In genomic region chr12:121804417-121805111, GRCh38 we compare ENCODE assay signal across 8 cellular contexts. TPM values are rescaled to one million over a fixed set of nuclear protein-coding genes. Genes with fewer than 3 reads are reported as not detected.
A peak's percentile ranks its signal among the peaks of the same experiment; 100 is the strongest.
DNase-seq lines count a peak whose midpoint lies in the region; ATAC-seq and TF ChIP-seq lines count a peak whose summit lies in the region.

No MANE protein-coding gene starts in this region.

- DNase-seq in DMS 273 (lab: John Stamatoyannopoulos, UW; ENCODE audit: unreplicated experiment): peak; percentile 60
- DNase-seq in DMS 273 treated with DMSO at 0.1 percent for 48 hours (lab: John Stamatoyannopoulos, UW): no peak
- peak; percentile 16 for DNase-seq in NOMO-1 treated with DMSO at 0.1 percent for 48 hours (lab: John Stamatoyannopoulos, UW; ENCODE audit: unreplicated experiment)
- peak; percentile 68 for DNase-seq in activated naive CD4-positive, alpha-beta T cell treated with Interleukin-2 at 50 U/mL for 16 hours
- DNase-seq in heart left ventricle: peak in 3 of 5 donors; percentile 29 to 77 (median 50)
- peak; percentile 34 to 66 for DNase-seq in psoas muscle
- DNase-seq in islet precursor cell: no peak

- no peak for TF ChIP-seq POLR2A in heart left ventricle (IDR thresholded peaks at IDR 0.05)

- 0 to 1% (median 0%) methylated on average over 7 to 63 of the region's 63 CpGs for WGBS in heart left ventricle, 4 donors
- 1% methylated on average over 38 to 63 of the region's 63 CpGs for WGBS in psoas muscle, 3 donors

- peak overlapping the region; percentile 90 to 100 (median 100) for H3K27ac ChIP-seq in heart left ventricle
- peak overlapping the region; percentile 100 for H3K27ac ChIP-seq in psoas muscle

- intact Hi-C loops in heart left ventricle (cut with DNase I) (no loop called here), psoas muscle (cut with DNase I) (no loop called here)

- H3K4me1 ChIP-seq in heart left ventricle: peaks cover 5 to 51% (median 22%) of the 10 kb centered on the region in 12 donors
- peaks cover 24% of the 10 kb centered on the region for H3K4me1 ChIP-seq in psoas muscle

- no peaks in the 10 kb centered on the region for H3K9me3 ChIP-seq in heart left ventricle
- no peaks in the 10 kb centered on the region for H3K9me3 ChIP-seq in psoas muscle

- no peaks in the 10 kb centered on the region for H3K27me3 ChIP-seq in heart left ventricle
- no peaks in the 10 kb centered on the region for H3K27me3 ChIP-seq in psoas muscle (ENCODE audit: insufficient read depth in 3 of 3, low read length in 2 of 3)

- no peak for TF ChIP-seq CTCF in heart left ventricle (IDR thresholded peaks at IDR 0.05)
- TF ChIP-seq CTCF in psoas muscle (IDR thresholded peaks at IDR 0.05): no peak

- H3K36me3 ChIP-seq in heart left ventricle: peaks cover 0 to 30% (median 23%) of the 10 kb centered on the region in 9 donors
- peaks cover 0 to 18% of the 10 kb centered on the region in 2 donors for H3K36me3 ChIP-seq in psoas muscle (ENCODE audit: insufficient read depth in 1 of 2, low read depth in 1 of 2)

- H3K4me3 ChIP-seq in heart left ventricle (peak overlapping the region; percentile 64 to 89 (median 76)), psoas muscle (peak overlapping the region; percentile 86)

- no peak for ATAC-seq in heart left ventricle
- no peak for ATAC-seq in psoas muscle
- ATAC-seq in HG03565 (IDR thresholded peaks at IDR 0.05; ENCODE audit: unreplicated experiment): no peak

RNA-seq across cellular contexts. Expression of gene SETD1B, which starts 0.8 kb away (rescaled TPM):
- total RNA-seq in heart left ventricle: 10 to 100 TPM in 5 of 9 donors, 1 to 10 TPM in 4; 6.2 to 17.0 (median 12.0) TPM
- 1 to 10 TPM; 6.9 to 7.2 TPM for polyA plus RNA-seq in heart left ventricle
- total RNA-seq in psoas muscle: 10 to 100 TPM in 3 of 4 donors, 1 to 10 TPM in 1; 9.2 to 13.0 (median 11.8) TPM
- polyA plus RNA-seq in psoas muscle: 1 to 10 TPM; 2.8 to 7.5 (median 3.0) TPM

RNA-seq across cellular contexts. Expression of gene RHOF, which starts 11.1 kb away (rescaled TPM):
- 10 to 100 TPM; 18.8 to 45.2 (median 26.6) TPM for total RNA-seq in heart left ventricle
- 10 to 100 TPM; 18.8 to 23.8 TPM for polyA plus RNA-seq in heart left ventricle
- total RNA-seq in psoas muscle: 1 to 10 TPM; 3.3 to 4.8 (median 3.9) TPM
- polyA plus RNA-seq in psoas muscle: 1 to 10 TPM; 1.4 to 4.3 (median 1.6) TPM

RNA-seq across cellular contexts. Expression of gene HPD, which starts 54.1 kb away (rescaled TPM):
- total RNA-seq in heart left ventricle: 1 to 10 TPM in 7 of 9 donors, under 1 TPM in 2; 0.36 to 2.2 (median 1.5) TPM
- 1 to 10 TPM in 1 of 2 donors, under 1 TPM in 1; 0.55 to 1.1 TPM for polyA plus RNA-seq in heart left ventricle
- 1 to 10 TPM; 1.1 to 3.3 (median 3.0) TPM for total RNA-seq in psoas muscle
- 1 to 10 TPM in 1 of 3 donors, under 1 TPM in 2; 0.67 to 1.6 (median 0.70) TPM for polyA plus RNA-seq in psoas muscle

Comparison
In these comparisons a context has a peak if more than half of its experiments do, and no peak if none do; other contexts are left out.
1. DNase-seq: peak in DMS 273 (single experiment), NOMO-1 treated with DMSO at 0.1 percent for 48 hours (single experiment), activated naive CD4-positive, alpha-beta T cell treated with Interleukin-2 at 50 U/mL for 16 hours (single experiment), heart left ventricle (3 of 5) and psoas muscle (2 of 2); none in DMS 273 treated with DMSO at 0.1 percent for 48 hours (single experiment) and islet precursor cell (single experiment).